ENCODE assay signal across 21 cellular contexts in genomic region chr13:102261809-102262208, GRCh38.
"Had no signal": no experiment of that assay in that cellular context is flagged by ENCODE, and none has a peak within 500 bp of the region (broad histone marks: within the 10 kb centered on the region; RNA-seq: fewer than 3 reads in every experiment).

No MANE protein-coding gene starts in this region.

- H3K27me3 ChIP-seq: dorsolateral prefrontal cortex, ovary, thyroid gland, vagina had no signal

- DNase-seq: dorsolateral prefrontal cortex; effector CD4-positive, alpha-beta T cell; head of caudate nucleus; kidney; natural killer cell; occipital lobe; ovary; posterior cingulate gyrus; psoas muscle; right cardiac atrium; small intestine; stimulated activated CD4-positive, alpha-beta T cell treated with anti-CD3 and anti-CD28 coated beads, Interleukin-15, amount 100 ng/mL, for 24 hours; stimulated activated CD4-positive, alpha-beta T cell treated with anti-CD3 and anti-CD28 coated beads, Interleukin-2, amount 100 ng/mL, for 48 hours; stimulated activated naive B cell treated with anti-CD40 and anti-IgM and Interleukin-4, amounts not matched to agents 10 μg/mL and 1 μg/mL and 100 μg/mL, for 72 hours; stimulated activated naive CD8-positive, alpha-beta T cell treated with anti-CD3 and anti-CD28 coated beads, Interleukin-15, amount 100 ng/mL, for 72 hours; thyroid gland; trophoblast cell had no signal

- H3K4me1 Mint-ChIP-seq: memory B cell; natural killer cell; stimulated activated naive B cell treated with anti-CD40 and anti-IgM and Interleukin-4, amounts not matched to agents 10 μg/mL and 1 μg/mL and 100 μg/mL, for 72 hours; stimulated activated naive CD8-positive, alpha-beta T cell treated with anti-CD3 and anti-CD28 coated beads, Interleukin-15, amount 100 ng/mL, for 72 hours had no signal

- H3K9me3 ChIP-seq: ovary, psoas muscle, thyroid gland, vagina had no signal

- H3K36me3 ChIP-seq: ovary, thyroid gland, vagina had no signal

- H3K27ac Mint-ChIP-seq: memory B cell; natural killer cell; stimulated activated naive B cell treated with anti-CD40 and anti-IgM and Interleukin-4, amounts not matched to agents 10 μg/mL and 1 μg/mL and 100 μg/mL, for 72 hours; stimulated activated naive CD8-positive, alpha-beta T cell treated with anti-CD3 and anti-CD28 coated beads, Interleukin-15, amount 100 ng/mL, for 72 hours had no signal

- H3K4me3 ChIP-seq: dorsolateral prefrontal cortex, lung, ovary, psoas muscle, thyroid gland, vagina had no signal

- ATAC-seq: left lobe of liver; natural killer cell; psoas muscle; right cardiac atrium; stimulated activated naive B cell treated with anti-CD40 and anti-IgM and Interleukin-4, amounts not matched to agents 10 μg/mL and 1 μg/mL and 100 μg/mL, for 72 hours; stimulated activated naive CD8-positive, alpha-beta T cell treated with anti-CD3 and anti-CD28 coated beads, Interleukin-15, amount 100 ng/mL, for 72 hours had no signal

- H3K4me1 ChIP-seq: psoas muscle, thyroid gland, vagina had no signal

- H3K4me3 Mint-ChIP-seq: memory B cell; natural killer cell; stimulated activated naive B cell treated with anti-CD40 and anti-IgM and Interleukin-4, amounts not matched to agents 10 μg/mL and 1 μg/mL and 100 μg/mL, for 72 hours; stimulated activated naive CD8-positive, alpha-beta T cell treated with anti-CD3 and anti-CD28 coated beads, Interleukin-15, amount 100 ng/mL, for 72 hours had no signal

- H3K27ac ChIP-seq: dorsolateral prefrontal cortex, ovary, psoas muscle, thyroid gland, vagina had no signal

- H3K36me3 Mint-ChIP-seq: memory B cell, natural killer cell had no signal

- H3K27me3 Mint-ChIP-seq: memory B cell; stimulated activated naive B cell treated with anti-CD40 and anti-IgM and Interleukin-4, amounts not matched to agents 10 μg/mL and 1 μg/mL and 100 μg/mL, for 72 hours; stimulated activated naive CD8-positive, alpha-beta T cell treated with anti-CD3 and anti-CD28 coated beads, Interleukin-15, amount 100 ng/mL, for 72 hours had no signal
